ENCODE assay signal across 25 cellular contexts in genomic region chr10:420154-421121, GRCh38.
DNase-seq lines count a peak whose midpoint lies in the region; ATAC-seq and TF ChIP-seq lines count a peak whose summit lies in the region.
"Had no signal": no experiment of that assay in that cellular context is flagged by ENCODE, and none has a peak within 500 bp of the region (broad histone marks: within the 10 kb centered on the region; RNA-seq: fewer than 3 reads in every experiment).

No MANE protein-coding gene starts in this region.

- DNase-seq in right cardiac atrium (peak; percentile 49 to 61 (median 59)), left ventricle myocardium inferior (no peak), fibroblast of lung (ENCODE audit: low read depth in 2 of 2) (peak in 1 of 2 donors; percentile 44), posterior vena cava (ENCODE audit: low spot score) (peak; percentile 94), mucosa of descending colon (no peak), middle frontal gyrus (ENCODE audit: extremely low spot score, low spot score) (no peak), DMS 273 (lab: John Stamatoyannopoulos, UW; ENCODE audit: unreplicated experiment) (no peak)
- DNase-seq: activated effector memory CD4-positive, alpha-beta T cell treated with anti-CD3 and anti-CD28 coated beads, Interleukin-2, amount 50 U/mL, for 16 hours; activated T-cell treated with anti-CD3 and anti-CD28 coated beads for 4 hours; Calu3; DND-41; effector memory CD4-positive, alpha-beta T cell; erythroblast; gastrocnemius medialis; hippocampal formation; immature natural killer cell; left ventricle myocardium superior; naive thymus-derived CD8-positive, alpha-beta T cell; NCI-H1436 treated with DMSO at 0.1 percent for 48 hours; NCI-H2107; occipital lobe; stimulated activated CD4-positive, alpha-beta T cell treated with anti-CD3 and anti-CD28 coated beads, Interleukin-4, amount 100 ng/mL, for 24 hours; T-helper 2 cell had no signal

- H3K27ac ChIP-seq in right cardiac atrium (ENCODE audit: low read length), result no peak overlapping the region
- H3K27ac ChIP-seq in left ventricle myocardium inferior (replicated peaks), result no peak overlapping the region
- H3K27ac ChIP-seq in fibroblast of lung (ENCODE audit: insufficient read depth, low read length), result no peak overlapping the region
- H3K27ac ChIP-seq: gastrocnemius medialis had no signal

- no peaks in the 10 kb centered on the region for H3K9me3 ChIP-seq in right cardiac atrium (ENCODE audit: control insufficient read depth, low read length)
- H3K9me3 ChIP-seq in left ventricle myocardium inferior (replicated peaks), result no peaks in the 10 kb centered on the region
- H3K9me3 ChIP-seq in fibroblast of lung (ENCODE audit: control insufficient read depth, insufficient read depth, low read depth, low read length), result no peaks in the 10 kb centered on the region
- H3K9me3 ChIP-seq in mucosa of descending colon, result no peaks in the 10 kb centered on the region
- H3K9me3 ChIP-seq: gastrocnemius medialis had no signal

- H3K4me2 ChIP-seq in fibroblast of lung (ENCODE audit: extremely low read depth, insufficient read depth, low read length), result no peak overlapping the region

- TF ChIP-seq CTCF in left ventricle myocardium inferior (IDR thresholded peaks at IDR 0.05; ENCODE audit: borderline replicate concordance), result no peak
- no peak for TF ChIP-seq CTCF in fibroblast of lung (conservative IDR thresholded peaks at IDR 0.05 in 1 of 2, IDR thresholded peaks at IDR 0.05 in 1 of 2; ENCODE audit: low read depth in 1 of 2, low read length in 2 of 2)
- TF ChIP-seq CTCF in mucosa of descending colon (IDR thresholded peaks at IDR 0.05), result no peak

- intact Hi-C loops in right cardiac atrium (cut with DNase I), result no loop called here
- intact Hi-C loops in left ventricle myocardium inferior (cut with micrococcal nuclease), result no loop called here
- intact Hi-C loops in posterior vena cava (cut with DNase I), result no loop called here
- intact Hi-C loops in mucosa of descending colon (cut with DNase I, micrococcal nuclease), result no loop called here

- ATAC-seq in right cardiac atrium (peak; percentile 66 to 86), mucosa of descending colon (no peak), GM18517 (IDR thresholded peaks at IDR 0.05; ENCODE audit: unreplicated experiment) (no peak)
- ATAC-seq: left ventricle myocardium superior; naive thymus-derived CD8-positive, alpha-beta T cell; stimulated activated effector memory CD8-positive, alpha-beta T cell treated with anti-CD3 and anti-CD28 coated beads, Interleukin-12 subunit alpha, Interleukin-12 subunit beta, amount 100 ng/mL, for 72 hours had no signal

- WGBS in right cardiac atrium, result 90% methylated on average over 46 of the region's 46 CpGs

- no peaks in the 10 kb centered on the region for H3K79me2 ChIP-seq in fibroblast of lung (ENCODE audit: control insufficient read depth, insufficient read depth, low read length)

- H3K4me3 ChIP-seq in right cardiac atrium (ENCODE audit: low read length) (no peak overlapping the region), left ventricle myocardium inferior (no peak overlapping the region), fibroblast of lung (replicated peaks in 1 of 4; ENCODE audit: control extremely low read depth in 1 of 4, insufficient read depth in 1 of 4, low read depth in 3 of 4, low read length in 4 of 4) (no peak overlapping the region), mucosa of descending colon (no peak overlapping the region)
- H3K4me3 ChIP-seq: gastrocnemius medialis had no signal

- H3K27me3 ChIP-seq in right cardiac atrium (ENCODE audit: control insufficient read depth, insufficient read depth) (no peaks in the 10 kb centered on the region), left ventricle myocardium inferior (ENCODE audit: low read depth) (no peaks in the 10 kb centered on the region), fibroblast of lung (ENCODE audit: control insufficient read depth, insufficient read depth, low read length) (no peaks in the 10 kb centered on the region)
- H3K27me3 ChIP-seq: gastrocnemius medialis had no signal

- H4K20me1 ChIP-seq in fibroblast of lung (ENCODE audit: control insufficient read depth, extremely low read depth, insufficient read depth, low read length), result no peaks in the 10 kb centered on the region

- H3K9ac ChIP-seq in fibroblast of lung (ENCODE audit: insufficient read depth, low read length), result peak overlapping the region; percentile 16

- no peaks in the 10 kb centered on the region for H3K4me1 ChIP-seq in right cardiac atrium (ENCODE audit: control insufficient read depth, insufficient read depth, low read length)
- no peaks in the 10 kb centered on the region for H3K4me1 ChIP-seq in left ventricle myocardium inferior
- H3K4me1 ChIP-seq in fibroblast of lung (ENCODE audit: control insufficient read depth, extremely low read depth, insufficient read depth, low read length), result no peaks in the 10 kb centered on the region
- no peaks in the 10 kb centered on the region for H3K4me1 ChIP-seq in mucosa of descending colon (ENCODE audit: low read depth)
- H3K4me1 ChIP-seq: gastrocnemius medialis had no signal

- H3K36me3 ChIP-seq in left ventricle myocardium inferior (peaks cover 49% of the 10 kb centered on the region), fibroblast of lung (ENCODE audit: control insufficient read depth, insufficient read depth, low read length) (no peaks in the 10 kb centered on the region), mucosa of descending colon (ENCODE audit: low read depth) (no peaks in the 10 kb centered on the region)

- no peak overlapping the region for H2AFZ ChIP-seq in fibroblast of lung (ENCODE audit: low read length)

Comparison
In these comparisons a context has a peak if more than half of its experiments do, and no peak if none do; other contexts are left out.
1. DNase-seq: peak in right cardiac atrium (3 of 3) and posterior vena cava (single experiment); none in left ventricle myocardium inferior (single experiment), mucosa of descending colon (0 of 3), middle frontal gyrus (single experiment) and DMS 273 (single experiment).
2. ATAC-seq: peak in right cardiac atrium (2 of 2); none in mucosa of descending colon (single experiment) and GM18517 (single experiment).